In the genomic region with DNA sequence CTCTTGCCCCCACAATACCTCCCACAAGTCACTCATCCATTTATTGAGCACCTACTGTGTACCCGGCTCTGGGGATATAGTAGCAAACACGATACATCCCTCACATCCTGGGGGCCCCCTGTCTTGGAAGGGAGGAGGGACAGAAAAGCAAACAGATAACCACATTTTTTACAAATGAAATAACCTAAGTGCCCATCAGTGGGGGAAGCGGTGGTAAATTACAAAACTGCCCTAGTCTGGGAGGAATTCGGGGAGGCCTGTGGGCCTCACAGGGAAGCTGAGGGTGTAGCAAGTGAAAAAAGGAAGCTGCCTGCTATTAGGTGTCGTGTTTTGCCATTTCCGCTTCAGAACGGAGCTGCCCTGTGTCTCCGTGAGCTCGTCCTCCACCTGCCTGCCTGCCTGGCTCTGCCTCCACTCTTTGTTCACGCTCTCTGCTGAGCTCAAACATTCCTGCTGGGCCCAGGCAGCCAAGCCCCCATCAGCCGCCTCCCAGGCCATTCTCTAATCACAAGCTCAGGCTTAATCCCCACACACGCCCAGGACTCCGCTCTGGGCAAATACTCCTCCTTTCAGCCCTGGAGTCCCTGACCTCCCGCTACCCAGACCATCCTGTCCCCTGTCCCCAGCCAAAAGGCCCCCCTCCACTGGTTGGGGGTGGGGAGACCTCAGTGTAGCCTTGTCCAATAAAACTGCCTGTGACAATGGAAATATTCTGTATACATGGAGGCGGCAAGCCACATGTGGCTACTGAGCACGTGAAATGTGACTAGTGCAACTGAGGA, we compare ENCODE assay signal across 1 cellular context.
TF ChIP-seq lines count a peak whose summit lies in the region.

No MANE protein-coding gene starts in this region.

TF ChIP-seq in HepG2, 621 proteins besides CTCF, POLR2A, EP300 and RAD21 (continues in another document):
- TF ChIP-seq HIVEP1 (CRISPR knock-in tag; IDR thresholded peaks at IDR 0.05) (peak; percentile 32), ZFP62 (CRISPR knock-in tag; IDR thresholded peaks at IDR 0.05) (no peak), ZBTB7B (CRISPR knock-in tag; IDR thresholded peaks at IDR 0.05) (peak; percentile 77), PCBP1 (IDR thresholded peaks at IDR 0.05; ENCODE audit: borderline replicate concordance, low read depth, low read length) (no peak), PAX8 (CRISPR knock-in tag; IDR thresholded peaks at IDR 0.05; ENCODE audit: borderline replicate concordance) (0 out of 2 replicates have a peak, but pooled peaks have one; percentile 55), RXRA (CRISPR knock-in tag; IDR thresholded peaks at IDR 0.05) (peak; percentile 54; the same call in 1 of the 2 replicates), ZNF772 (CRISPR knock-in tag; IDR thresholded peaks at IDR 0.05) (0 out of 2 replicates have a peak, but pooled peaks have one; percentile 58), ZZZ3 (CRISPR knock-in tag; IDR thresholded peaks at IDR 0.05; ENCODE audit: borderline replicate concordance) (peak; percentile 45; the same call in 1 of the 2 replicates), CREM (IDR thresholded peaks at IDR 0.05) (peak; percentile 39; the same call in 1 of the 2 replicates), CREM (CRISPR knock-in tag; IDR thresholded peaks at IDR 0.05) (no peak), FOXP1 (IDR thresholded peaks at IDR 0.05) (no peak), FOXP1 (CRISPR knock-in tag; IDR thresholded peaks at IDR 0.05) (no peak), FOSL2 (CRISPR knock-in tag; IDR thresholded peaks at IDR 0.05) (peak; percentile 65), MTA1 (CRISPR knock-in tag; IDR thresholded peaks at IDR 0.05; ENCODE audit: borderline replicate concordance) (peak; percentile 77; the same call in 1 of the 2 replicates), MZF1 (CRISPR knock-in tag; IDR thresholded peaks at IDR 0.05; ENCODE audit: borderline replicate concordance) (peak; percentile 100), ZNF382 (CRISPR knock-in tag; IDR thresholded peaks at IDR 0.05; ENCODE audit: borderline replicate concordance) (no peak), KLF6 (CRISPR knock-in tag; IDR thresholded peaks at IDR 0.05) (0 out of 2 replicates have a peak, but pooled peaks have one; percentile 12), CBX1 (IDR thresholded peaks at IDR 0.05; ENCODE audit: low read depth) (peak; percentile 55), FOXA3 (CRISPR knock-in tag; IDR thresholded peaks at IDR 0.05) (0 out of 2 replicates have a peak, but pooled peaks have one; percentile 44), MED13 (CRISPR knock-in tag; IDR thresholded peaks at IDR 0.05) (no peak), ZNF792 (CRISPR knock-in tag; IDR thresholded peaks at IDR 0.05) (peak; percentile 47; the same call in 1 of the 2 replicates), ZNF30 (CRISPR knock-in tag; IDR thresholded peaks at IDR 0.05) (no peak), SALL1 (CRISPR knock-in tag; IDR thresholded peaks at IDR 0.05) (peak; percentile 44; the same call in 1 of the 2 replicates), SRSF1 (optimal IDR thresholded peaks at IDR 0.05; ENCODE audit: low read depth, low read length) (peak; percentile 71), NR2F2 (IDR thresholded peaks at IDR 0.05; ENCODE audit: borderline replicate concordance, low read depth) (peak; percentile 47; the same call in 1 of the 2 replicates), THAP11 (CRISPR knock-in tag; IDR thresholded peaks at IDR 0.05) (peak; percentile 72), SKI (IDR thresholded peaks at IDR 0.05; ENCODE audit: partially characterized antibody) (peak; percentile 31), ZNF75D (CRISPR knock-in tag; IDR thresholded peaks at IDR 0.05; ENCODE audit: borderline replicate concordance) (no peak)
- TF ChIP-seq, protein P1, sequence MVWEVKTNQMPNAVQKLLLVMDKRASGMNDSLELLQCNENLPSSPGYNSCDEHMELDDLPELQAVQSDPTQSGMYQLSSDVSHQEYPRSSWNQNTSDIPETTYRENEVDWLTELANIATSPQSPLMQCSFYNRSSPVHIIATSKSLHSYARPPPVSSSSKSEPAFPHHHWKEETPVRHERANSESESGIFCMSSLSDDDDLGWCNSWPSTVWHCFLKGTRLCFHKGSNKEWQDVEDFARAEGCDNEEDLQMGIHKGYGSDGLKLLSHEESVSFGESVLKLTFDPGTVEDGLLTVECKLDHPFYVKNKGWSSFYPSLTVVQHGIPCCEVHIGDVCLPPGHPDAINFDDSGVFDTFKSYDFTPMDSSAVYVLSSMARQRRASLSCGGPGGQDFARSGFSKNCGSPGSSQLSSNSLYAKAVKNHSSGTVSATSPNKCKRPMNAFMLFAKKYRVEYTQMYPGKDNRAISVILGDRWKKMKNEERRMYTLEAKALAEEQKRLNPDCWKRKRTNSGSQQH (CRISPR knock-in tag; IDR thresholded peaks at IDR 0.05; ENCODE audit: low read depth), result no peak
- TF ChIP-seq, protein P2, sequence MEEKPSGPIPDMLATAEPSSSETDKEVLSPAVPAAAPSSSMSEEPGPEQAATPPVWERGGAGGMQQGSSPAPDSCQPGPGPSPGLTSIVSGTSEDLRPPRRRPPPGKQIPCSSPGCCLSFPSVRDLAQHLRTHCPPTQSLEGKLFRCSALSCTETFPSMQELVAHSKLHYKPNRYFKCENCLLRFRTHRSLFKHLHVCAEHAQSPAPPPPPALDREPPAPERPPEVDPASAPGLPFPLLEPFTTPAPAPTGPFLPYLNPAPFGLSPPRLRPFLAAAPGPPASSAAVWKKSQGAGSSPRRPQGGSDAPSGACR (CRISPR knock-in tag; IDR thresholded peaks at IDR 0.05), result 0 out of 2 replicates have a peak, but pooled peaks have one; percentile 44
- TF ChIP-seq, protein P3, sequence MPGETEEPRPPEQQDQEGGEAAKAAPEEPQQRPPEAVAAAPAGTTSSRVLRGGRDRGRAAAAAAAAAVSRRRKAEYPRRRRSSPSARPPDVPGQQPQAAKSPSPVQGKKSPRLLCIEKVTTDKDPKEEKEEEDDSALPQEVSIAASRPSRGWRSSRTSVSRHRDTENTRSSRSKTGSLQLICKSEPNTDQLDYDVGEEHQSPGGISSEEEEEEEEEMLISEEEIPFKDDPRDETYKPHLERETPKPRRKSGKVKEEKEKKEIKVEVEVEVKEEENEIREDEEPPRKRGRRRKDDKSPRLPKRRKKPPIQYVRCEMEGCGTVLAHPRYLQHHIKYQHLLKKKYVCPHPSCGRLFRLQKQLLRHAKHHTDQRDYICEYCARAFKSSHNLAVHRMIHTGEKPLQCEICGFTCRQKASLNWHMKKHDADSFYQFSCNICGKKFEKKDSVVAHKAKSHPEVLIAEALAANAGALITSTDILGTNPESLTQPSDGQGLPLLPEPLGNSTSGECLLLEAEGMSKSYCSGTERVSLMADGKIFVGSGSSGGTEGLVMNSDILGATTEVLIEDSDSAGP (CRISPR knock-in tag; IDR thresholded peaks at IDR 0.05; ENCODE audit: borderline replicate concordance), result peak; percentile 49; the same call in 1 of the 2 replicates
- TF ChIP-seq, protein P4, sequence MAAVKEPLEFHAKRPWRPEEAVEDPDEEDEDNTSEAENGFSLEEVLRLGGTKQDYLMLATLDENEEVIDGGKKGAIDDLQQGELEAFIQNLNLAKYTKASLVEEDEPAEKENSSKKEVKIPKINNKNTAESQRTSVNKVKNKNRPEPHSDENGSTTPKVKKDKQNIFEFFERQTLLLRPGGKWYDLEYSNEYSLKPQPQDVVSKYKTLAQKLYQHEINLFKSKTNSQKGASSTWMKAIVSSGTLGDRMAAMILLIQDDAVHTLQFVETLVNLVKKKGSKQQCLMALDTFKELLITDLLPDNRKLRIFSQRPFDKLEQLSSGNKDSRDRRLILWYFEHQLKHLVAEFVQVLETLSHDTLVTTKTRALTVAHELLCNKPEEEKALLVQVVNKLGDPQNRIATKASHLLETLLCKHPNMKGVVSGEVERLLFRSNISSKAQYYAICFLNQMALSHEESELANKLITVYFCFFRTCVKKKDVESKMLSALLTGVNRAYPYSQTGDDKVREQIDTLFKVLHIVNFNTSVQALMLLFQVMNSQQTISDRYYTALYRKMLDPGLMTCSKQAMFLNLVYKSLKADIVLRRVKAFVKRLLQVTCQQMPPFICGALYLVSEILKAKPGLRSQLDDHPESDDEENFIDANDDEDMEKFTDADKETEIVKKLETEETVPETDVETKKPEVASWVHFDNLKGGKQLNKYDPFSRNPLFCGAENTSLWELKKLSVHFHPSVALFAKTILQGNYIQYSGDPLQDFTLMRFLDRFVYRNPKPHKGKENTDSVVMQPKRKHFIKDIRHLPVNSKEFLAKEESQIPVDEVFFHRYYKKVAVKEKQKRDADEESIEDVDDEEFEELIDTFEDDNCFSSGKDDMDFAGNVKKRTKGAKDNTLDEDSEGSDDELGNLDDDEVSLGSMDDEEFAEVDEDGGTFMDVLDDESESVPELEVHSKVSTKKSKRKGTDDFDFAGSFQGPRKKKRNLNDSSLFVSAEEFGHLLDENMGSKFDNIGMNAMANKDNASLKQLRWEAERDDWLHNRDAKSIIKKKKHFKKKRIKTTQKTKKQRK (IDR thresholded peaks at IDR 0.05; ENCODE audit: low read length), result no peak
- TF ChIP-seq, protein P5, sequence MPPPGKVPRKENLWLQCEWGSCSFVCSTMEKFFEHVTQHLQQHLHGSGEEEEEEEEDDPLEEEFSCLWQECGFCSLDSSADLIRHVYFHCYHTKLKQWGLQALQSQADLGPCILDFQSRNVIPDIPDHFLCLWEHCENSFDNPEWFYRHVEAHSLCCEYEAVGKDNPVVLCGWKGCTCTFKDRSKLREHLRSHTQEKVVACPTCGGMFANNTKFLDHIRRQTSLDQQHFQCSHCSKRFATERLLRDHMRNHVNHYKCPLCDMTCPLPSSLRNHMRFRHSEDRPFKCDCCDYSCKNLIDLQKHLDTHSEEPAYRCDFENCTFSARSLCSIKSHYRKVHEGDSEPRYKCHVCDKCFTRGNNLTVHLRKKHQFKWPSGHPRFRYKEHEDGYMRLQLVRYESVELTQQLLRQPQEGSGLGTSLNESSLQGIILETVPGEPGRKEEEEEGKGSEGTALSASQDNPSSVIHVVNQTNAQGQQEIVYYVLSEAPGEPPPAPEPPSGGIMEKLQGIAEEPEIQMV (CRISPR knock-in tag; IDR thresholded peaks at IDR 0.05; ENCODE audit: low read depth), result peak; percentile 60
- TF ChIP-seq, protein P6, sequence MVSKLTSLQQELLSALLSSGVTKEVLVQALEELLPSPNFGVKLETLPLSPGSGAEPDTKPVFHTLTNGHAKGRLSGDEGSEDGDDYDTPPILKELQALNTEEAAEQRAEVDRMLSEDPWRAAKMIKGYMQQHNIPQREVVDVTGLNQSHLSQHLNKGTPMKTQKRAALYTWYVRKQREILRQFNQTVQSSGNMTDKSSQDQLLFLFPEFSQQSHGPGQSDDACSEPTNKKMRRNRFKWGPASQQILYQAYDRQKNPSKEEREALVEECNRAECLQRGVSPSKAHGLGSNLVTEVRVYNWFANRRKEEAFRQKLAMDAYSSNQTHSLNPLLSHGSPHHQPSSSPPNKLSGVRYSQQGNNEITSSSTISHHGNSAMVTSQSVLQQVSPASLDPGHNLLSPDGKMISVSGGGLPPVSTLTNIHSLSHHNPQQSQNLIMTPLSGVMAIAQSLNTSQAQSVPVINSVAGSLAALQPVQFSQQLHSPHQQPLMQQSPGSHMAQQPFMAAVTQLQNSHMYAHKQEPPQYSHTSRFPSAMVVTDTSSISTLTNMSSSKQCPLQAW (CRISPR knock-in tag; IDR thresholded peaks at IDR 0.05), result peak; percentile 1; the same call in 1 of the 2 replicates
- TF ChIP-seq, protein P7, sequence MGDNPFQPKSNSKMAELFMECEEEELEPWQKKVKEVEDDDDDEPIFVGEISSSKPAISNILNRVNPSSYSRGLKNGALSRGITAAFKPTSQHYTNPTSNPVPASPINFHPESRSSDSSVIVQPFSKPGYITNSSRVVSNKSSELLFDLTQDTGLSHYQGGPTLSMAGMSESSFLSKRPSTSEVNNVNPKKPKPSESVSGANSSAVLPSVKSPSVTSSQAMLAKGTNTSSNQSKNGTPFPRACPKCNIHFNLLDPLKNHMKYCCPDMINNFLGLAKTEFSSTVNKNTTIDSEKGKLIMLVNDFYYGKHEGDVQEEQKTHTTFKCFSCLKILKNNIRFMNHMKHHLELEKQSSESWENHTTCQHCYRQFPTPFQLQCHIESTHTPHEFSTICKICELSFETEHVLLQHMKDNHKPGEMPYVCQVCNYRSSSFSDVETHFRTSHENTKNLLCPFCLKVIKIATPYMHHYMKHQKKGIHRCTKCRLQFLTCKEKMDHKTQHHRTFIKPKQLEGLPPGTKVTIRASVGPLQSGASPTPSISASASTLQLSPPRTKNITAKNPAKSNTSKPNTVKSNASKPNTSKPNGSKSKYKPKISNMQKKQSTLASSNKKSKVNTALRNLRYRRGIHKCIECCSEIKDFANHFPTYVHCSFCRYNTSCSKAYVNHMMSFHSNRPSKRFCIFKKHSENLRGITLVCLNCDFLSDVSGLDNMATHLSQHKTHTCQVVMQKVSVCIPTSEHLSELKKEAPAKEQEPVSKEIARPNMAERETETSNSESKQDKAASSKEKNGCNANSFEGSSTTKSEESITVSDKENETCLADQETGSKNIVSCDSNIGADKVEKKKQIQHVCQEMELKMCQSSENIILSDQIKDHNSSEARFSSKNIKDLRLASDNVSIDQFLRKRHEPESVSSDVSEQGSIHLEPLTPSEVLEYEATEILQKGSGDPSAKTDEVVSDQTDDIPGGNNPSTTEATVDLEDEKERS (CRISPR knock-in tag; IDR thresholded peaks at IDR 0.05), result 0 out of 2 replicates have a peak, but pooled peaks have one; percentile 12
- TF ChIP-seq, protein P8, sequence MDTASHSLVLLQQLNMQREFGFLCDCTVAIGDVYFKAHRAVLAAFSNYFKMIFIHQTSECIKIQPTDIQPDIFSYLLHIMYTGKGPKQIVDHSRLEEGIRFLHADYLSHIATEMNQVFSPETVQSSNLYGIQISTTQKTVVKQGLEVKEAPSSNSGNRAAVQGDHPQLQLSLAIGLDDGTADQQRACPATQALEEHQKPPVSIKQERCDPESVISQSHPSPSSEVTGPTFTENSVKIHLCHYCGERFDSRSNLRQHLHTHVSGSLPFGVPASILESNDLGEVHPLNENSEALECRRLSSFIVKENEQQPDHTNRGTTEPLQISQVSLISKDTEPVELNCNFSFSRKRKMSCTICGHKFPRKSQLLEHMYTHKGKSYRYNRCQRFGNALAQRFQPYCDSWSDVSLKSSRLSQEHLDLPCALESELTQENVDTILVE (CRISPR knock-in tag; IDR thresholded peaks at IDR 0.05), result 0 out of 2 replicates have a peak, but pooled peaks have one; percentile 19
- TF ChIP-seq, protein P9, sequence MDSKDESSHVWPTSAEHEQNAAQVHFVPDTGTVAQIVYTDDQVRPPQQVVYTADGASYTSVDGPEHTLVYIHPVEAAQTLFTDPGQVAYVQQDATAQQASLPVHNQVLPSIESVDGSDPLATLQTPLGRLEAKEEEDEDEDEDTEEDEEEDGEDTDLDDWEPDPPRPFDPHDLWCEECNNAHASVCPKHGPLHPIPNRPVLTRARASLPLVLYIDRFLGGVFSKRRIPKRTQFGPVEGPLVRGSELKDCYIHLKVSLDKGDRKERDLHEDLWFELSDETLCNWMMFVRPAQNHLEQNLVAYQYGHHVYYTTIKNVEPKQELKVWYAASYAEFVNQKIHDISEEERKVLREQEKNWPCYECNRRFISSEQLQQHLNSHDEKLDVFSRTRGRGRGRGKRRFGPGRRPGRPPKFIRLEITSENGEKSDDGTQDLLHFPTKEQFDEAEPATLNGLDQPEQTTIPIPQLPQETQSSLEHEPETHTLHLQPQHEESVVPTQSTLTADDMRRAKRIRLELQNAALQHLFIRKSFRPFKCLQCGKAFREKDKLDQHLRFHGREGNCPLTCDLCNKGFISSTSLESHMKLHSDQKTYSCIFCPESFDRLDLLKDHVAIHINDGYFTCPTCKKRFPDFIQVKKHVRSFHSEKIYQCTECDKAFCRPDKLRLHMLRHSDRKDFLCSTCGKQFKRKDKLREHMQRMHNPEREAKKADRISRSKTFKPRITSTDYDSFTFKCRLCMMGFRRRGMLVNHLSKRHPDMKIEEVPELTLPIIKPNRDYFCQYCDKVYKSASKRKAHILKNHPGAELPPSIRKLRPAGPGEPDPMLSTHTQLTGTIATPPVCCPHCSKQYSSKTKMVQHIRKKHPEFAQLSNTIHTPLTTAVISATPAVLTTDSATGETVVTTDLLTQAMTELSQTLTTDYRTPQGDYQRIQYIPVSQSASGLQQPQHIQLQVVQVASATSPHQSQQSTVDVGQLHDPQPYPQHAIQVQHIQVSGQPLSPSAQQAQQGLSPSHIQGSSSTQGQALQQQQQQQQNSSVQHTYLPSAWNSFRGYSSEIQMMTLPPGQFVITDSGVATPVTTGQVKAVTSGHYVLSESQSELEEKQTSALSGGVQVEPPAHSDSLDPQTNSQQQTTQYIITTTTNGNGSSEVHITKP (CRISPR knock-in tag; IDR thresholded peaks at IDR 0.05; ENCODE audit: low read depth), result no peak; the same call in 1 of the 2 replicates
